In the genomic region with DNA sequence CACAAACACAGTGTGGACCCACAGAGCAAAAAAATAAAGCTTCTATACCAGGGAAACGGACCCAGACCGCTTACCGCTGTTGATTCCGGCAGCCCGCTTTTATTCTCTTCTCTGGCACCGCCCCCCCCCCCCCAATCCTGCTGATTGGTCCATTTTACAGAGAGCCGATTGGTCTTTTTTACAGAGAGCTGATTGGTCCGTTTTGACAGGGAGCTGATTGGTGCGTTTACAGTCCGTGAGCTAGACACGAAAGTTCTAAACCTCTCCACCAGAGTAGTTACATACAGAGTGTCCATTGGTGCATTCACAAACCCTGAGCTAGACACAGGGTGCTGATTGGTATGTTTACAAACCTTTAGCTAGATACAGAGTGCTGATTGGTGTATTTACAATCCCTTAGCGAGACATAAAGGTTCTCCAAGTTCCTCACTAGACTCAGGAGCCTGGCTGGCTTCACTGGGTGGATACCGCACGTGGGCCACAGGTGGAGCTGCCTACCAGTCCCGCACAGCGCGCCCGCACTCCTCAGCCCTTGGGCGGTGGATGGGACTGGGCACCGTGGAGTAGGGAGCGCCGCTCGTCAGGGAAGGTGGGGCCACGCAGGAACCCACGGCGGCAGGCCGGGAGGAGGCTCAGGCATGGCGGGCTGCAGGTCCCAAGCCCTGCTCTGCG, we compare ENCODE assay signal across 18 cellular contexts.
DNase-seq lines count a peak whose midpoint lies in the region; ATAC-seq and TF ChIP-seq lines count a peak whose summit lies in the region.
"Had no signal": no experiment of that assay in that cellular context is flagged by ENCODE, and none has a peak within 500 bp of the region (broad histone marks: within the 10 kb centered on the region; RNA-seq: fewer than 3 reads in every experiment).

No MANE protein-coding gene starts in this region.

- H3K4me1 Mint-ChIP-seq in chondrocyte (ENCODE audit: low read depth), result no peaks in the 10 kb centered on the region
- no peaks in the 10 kb centered on the region for H3K4me1 Mint-ChIP-seq in activated T-cell treated with anti-CD3 and anti-CD28 coated beads, Interleukin-2, amount 50 U/mL, for 24 hours (ENCODE audit: low read depth)
- H3K4me1 Mint-ChIP-seq: B cell had no signal

- H3K27me3 ChIP-seq in HCT116 (ENCODE audit: insufficient read depth, low read length), result peaks cover 17% of the 10 kb centered on the region; the same call in 1 of the 2 replicates
- peaks cover 2% of the 10 kb centered on the region for H3K27me3 ChIP-seq in iPS-15b (ENCODE audit: control insufficient read depth, insufficient read depth, low read length)
- H3K27me3 ChIP-seq: BLaER1 treated with 17β-estradiol and CSF1 and Interleukin-3, amounts not matched to agents 10 nM and 100 nM had no signal

- no peak overlapping the region for H3K4me3 Mint-ChIP-seq in chondrocyte (ENCODE audit: unreplicated experiment)
- no peak overlapping the region for H3K4me3 Mint-ChIP-seq in activated T-cell treated with anti-CD3 and anti-CD28 coated beads, Interleukin-2, amount 50 U/mL, for 24 hours
- H3K4me3 Mint-ChIP-seq: B cell; CD8-positive, alpha-beta T cell had no signal

- intact Hi-C loops in HCT116 (cut with micrococcal nuclease), result no loop called here

- no peaks in the 10 kb centered on the region for H3K36me3 Mint-ChIP-seq in chondrocyte (ENCODE audit: low read depth)
- H3K36me3 Mint-ChIP-seq in activated T-cell treated with anti-CD3 and anti-CD28 coated beads, Interleukin-2, amount 50 U/mL, for 24 hours (ENCODE audit: low read depth), result no peaks in the 10 kb centered on the region
- H3K36me3 Mint-ChIP-seq: CD8-positive, alpha-beta T cell had no signal

- H3K9ac ChIP-seq in ES-I3 (ENCODE audit: low read depth, low read length) (0 out of 2 replicates have a peak overlapping the region, but pooled peaks have one; percentile 11), HCT116 (ENCODE audit: low read length) (no peak overlapping the region), iPS-15b (ENCODE audit: low read depth, low read length) (no peak overlapping the region)
- H3K9ac ChIP-seq: BLaER1 treated with 17β-estradiol and CSF1 and Interleukin-3, amounts not matched to agents 10 nM and 100 nM had no signal

- TF ChIP-seq RAD21 in HCT116 (IDR thresholded peaks at IDR 0.05; ENCODE audit: low read depth), result no peak

- H3K27ac ChIP-seq in HCT116 (ENCODE audit: low read depth, low read length), result no peak overlapping the region
- H3K27ac ChIP-seq: BLaER1 treated with 17β-estradiol and CSF1 and Interleukin-3, amounts not matched to agents 10 nM and 100 nM had no signal

- H2AFZ ChIP-seq in HCT116 (ENCODE audit: low read depth, low read length, poor library complexity, severe bottlenecking), result no peak overlapping the region

- H3K4me2 ChIP-seq in HCT116 (ENCODE audit: low read length), result no peak overlapping the region
- H3K4me2 ChIP-seq: BLaER1 treated with 17β-estradiol and CSF1 and Interleukin-3, amounts not matched to agents 10 nM and 100 nM had no signal

- H3K4me1 ChIP-seq in ES-I3 (ENCODE audit: insufficient read depth, low read length), result peaks cover 7% of the 10 kb centered on the region; the same call in 1 of the 2 replicates
- H3K4me1 ChIP-seq in HCT116 (ENCODE audit: control insufficient read depth in 1 of 2, insufficient read depth in 2 of 2, low read length in 2 of 2), result no peaks in the 10 kb centered on the region
- no peaks in the 10 kb centered on the region for H3K4me1 ChIP-seq in iPS-15b (ENCODE audit: control insufficient read depth, insufficient read depth, low read length)
- H3K4me1 ChIP-seq: BLaER1 treated with 17β-estradiol and CSF1 and Interleukin-3, amounts not matched to agents 10 nM and 100 nM had no signal

- CTCF ChIA-PET in HCT116 (lab: Charles Lee), result no interaction called here

- H4K20me1 ChIP-seq in HCT116 (ENCODE audit: insufficient read depth), result no peaks in the 10 kb centered on the region
- H4K20me1 ChIP-seq: BLaER1 treated with 17β-estradiol and CSF1 and Interleukin-3, amounts not matched to agents 10 nM and 100 nM had no signal

- ATAC-seq in HCT116, result peak; percentile 59
- no peak for ATAC-seq in HG03378 (IDR thresholded peaks at IDR 0.05; ENCODE audit: unreplicated experiment)
- ATAC-seq: CD8-positive, alpha-beta T cell had no signal

- no peaks in the 10 kb centered on the region for H3K36me3 ChIP-seq in ES-I3 (ENCODE audit: insufficient read depth, low read length)
- no peaks in the 10 kb centered on the region for H3K36me3 ChIP-seq in HCT116 (ENCODE audit: control insufficient read depth in 1 of 2, insufficient read depth in 2 of 2, low read length in 2 of 2)
- H3K36me3 ChIP-seq in iPS-15b (ENCODE audit: control insufficient read depth, insufficient read depth, low read length), result no peaks in the 10 kb centered on the region
- H3K36me3 ChIP-seq: BLaER1 treated with 17β-estradiol and CSF1 and Interleukin-3, amounts not matched to agents 10 nM and 100 nM had no signal

- H3K27ac Mint-ChIP-seq in chondrocyte (ENCODE audit: unreplicated experiment), result no peak overlapping the region
- H3K27ac Mint-ChIP-seq in activated T-cell treated with anti-CD3 and anti-CD28 coated beads, Interleukin-2, amount 50 U/mL, for 24 hours, result no peak overlapping the region
- H3K27ac Mint-ChIP-seq: B cell; CD8-positive, alpha-beta T cell had no signal

- no peak for TF ChIP-seq CTCF in HCT116 (IDR thresholded peaks at IDR 0.05 in 2 of 3, conservative IDR thresholded peaks at IDR 0.05 in 1 of 3; ENCODE audit: borderline replicate concordance in 1 of 3, insufficient read depth in 1 of 3, low read depth in 2 of 3, low read length in 2 of 3)
- TF ChIP-seq CTCF in chondrocyte (IDR thresholded peaks at IDR 0.05), result no peak

- RAD21 ChIA-PET in HCT116 (lab: Charles Lee; ENCODE audit: low non-redundant PET in 1 of 2, low total read pairs in 2 of 2, uncharacterized antibody in 2 of 2, unreplicated experiment in 2 of 2), result no interaction called here

- BruUV-seq in HCT116 (replicated peaks; lab: Mats Ljungman, UMichigan), result no TSS peak

- no peaks in the 10 kb centered on the region for H3K9me3 Mint-ChIP-seq in chondrocyte (ENCODE audit: low read depth)
- no peaks in the 10 kb centered on the region for H3K9me3 Mint-ChIP-seq in activated T-cell treated with anti-CD3 and anti-CD28 coated beads, Interleukin-2, amount 50 U/mL, for 24 hours
- H3K9me3 Mint-ChIP-seq: CD8-positive, alpha-beta T cell had no signal

- H3K9me2 ChIP-seq in HCT116 (ENCODE audit: insufficient read depth), result no peaks in the 10 kb centered on the region

- no peaks in the 10 kb centered on the region for H3K79me2 ChIP-seq in HCT116 (ENCODE audit: insufficient read depth, low read length)

- DNase-seq in HCT116 (ENCODE audit: low read depth, low spot score) (no peak), chondrocyte (ENCODE audit: low spot score) (peak; percentile 92), NCI-H2171 (lab: John Stamatoyannopoulos, UW) (no peak), SW480 (ENCODE audit: low spot score) (no peak)
- no peak for DNase-seq in activated T-cell treated with anti-CD3 and anti-CD28 coated beads, Interleukin-2, amount 50 U/mL, for 24 hours
- DNase-seq: Calu3; CD8-positive, alpha-beta T cell; DMS79 treated with DMSO at 0.1 percent for 48 hours; GOT3; H7; IMR-90; Kasumi-1; KBM-7 had no signal

- POLR2A ChIA-PET in HCT116 (lab: Charles Lee), result no interaction called here

- TF ChIP-seq POLR2A in HCT116 (IDR thresholded peaks at IDR 0.05; ENCODE audit: borderline replicate concordance, extremely low read depth, insufficient read depth, insufficient read length), result no peak

- H3K27me3 Mint-ChIP-seq in chondrocyte (ENCODE audit: low read depth), result peaks cover under 1% of the 10 kb centered on the region
- peaks cover 3% of the 10 kb centered on the region for H3K27me3 Mint-ChIP-seq in activated T-cell treated with anti-CD3 and anti-CD28 coated beads, Interleukin-2, amount 50 U/mL, for 24 hours

- no peak overlapping the region for H3K4me3 ChIP-seq in HCT116 (replicated peaks in 1 of 2; ENCODE audit: low read depth in 1 of 2, low read length in 2 of 2)
- peak overlapping the region; percentile 18 for H3K4me3 ChIP-seq in iPS-15b (ENCODE audit: low read depth, low read length)
- H3K4me3 ChIP-seq: BLaER1 treated with 17β-estradiol and CSF1 and Interleukin-3, amounts not matched to agents 10 nM and 100 nM had no signal

- H3K9me3 ChIP-seq in ES-I3 (ENCODE audit: control insufficient read depth, insufficient read depth, low read length), result no peaks in the 10 kb centered on the region
- H3K9me3 ChIP-seq in HCT116 (ENCODE audit: control insufficient read depth in 1 of 2, insufficient read depth in 1 of 2, low read depth in 1 of 2, low read length in 2 of 2), result no peaks in the 10 kb centered on the region
- no peaks in the 10 kb centered on the region for H3K9me3 ChIP-seq in iPS-15b (ENCODE audit: control insufficient read depth, insufficient read depth, low read length)

TF ChIP-seq in HCT116, 20 proteins besides CTCF, POLR2A, EP300 and RAD21:
- TF ChIP-seq SRF (IDR thresholded peaks at IDR 0.05; ENCODE audit: low read depth), result no peak
- no peak for TF ChIP-seq SIN3A (IDR thresholded peaks at IDR 0.05; ENCODE audit: low read depth)
